ENCODE assay signal across 1 cellular context in genomic region chr2:74529357-74530238, GRCh38.
A peak's percentile ranks its signal among the peaks of the same experiment; 100 is the strongest.
TF ChIP-seq lines count a peak whose summit lies in the region.

Gene AUP1 (minus strand): TSS chr2:74529706. CDS start chr2:74529629, 77 bp downstream.
Gene HTRA2 (plus strand): TSS chr2:74529933. CDS start chr2:74530007, 74 bp downstream.

TF ChIP-seq in K562, 482 proteins besides CTCF, POLR2A, EP300 and RAD21 (continued from another document and continues in another):
- TF ChIP-seq ZNF197 (CRISPR knock-in tag; IDR thresholded peaks at IDR 0.05; ENCODE audit: low read depth), result 0 out of 2 replicates have a peak, but pooled peaks have one; percentile 79
- TF ChIP-seq ZNF253 (CRISPR knock-in tag; conservative IDR thresholded peaks at IDR 0.05), result no peak
- TF ChIP-seq ATF6 (CRISPR knock-in tag; IDR thresholded peaks at IDR 0.05), result no peak
- TF ChIP-seq ARID1B (IDR thresholded peaks at IDR 0.05), result 0 out of 2 replicates have a peak, but pooled peaks have one; percentile 6
- no peak for TF ChIP-seq DPF2 (IDR thresholded peaks at IDR 0.05)
- TF ChIP-seq CREB5 (CRISPR knock-in tag; IDR thresholded peaks at IDR 0.05), result no peak
- TF ChIP-seq KAT8 (IDR thresholded peaks at IDR 0.05; ENCODE audit: low read depth), result 0 out of 2 replicates have a peak, but pooled peaks have one; percentile 22
- TF ChIP-seq SRSF9 (IDR thresholded peaks at IDR 0.05; ENCODE audit: borderline replicate concordance, low read depth, low read length), result no peak
- TF ChIP-seq ZFPM2 (CRISPR knock-in tag; IDR thresholded peaks at IDR 0.05), result no peak
- TF ChIP-seq RFX1 (IDR thresholded peaks at IDR 0.05), result no peak
- no peak for TF ChIP-seq E2F4 (CRISPR knock-in tag; IDR thresholded peaks at IDR 0.05; ENCODE audit: low read depth)
- 0 out of 2 replicates have a peak, but pooled peaks have one; percentile 21 for TF ChIP-seq RUNX1 (IDR thresholded peaks at IDR 0.05; ENCODE audit: low read depth)
- no peak for TF ChIP-seq ZNF75A (CRISPR knock-in tag; IDR thresholded peaks at IDR 0.05)
- TF ChIP-seq MTA1 (IDR thresholded peaks at IDR 0.05; ENCODE audit: borderline replicate concordance), result peak; percentile 78; the same call in 1 of the 2 replicates
- TF ChIP-seq RAD51 (IDR thresholded peaks at IDR 0.05; ENCODE audit: borderline replicate concordance, low read depth), result no peak
- TF ChIP-seq ZNF407 (IDR thresholded peaks at IDR 0.05; ENCODE audit: low read depth), result peak; percentile 54
- TF ChIP-seq FOXM1 (IDR thresholded peaks at IDR 0.05; ENCODE audit: low read depth), result no peak
- TF ChIP-seq FOXM1 (CRISPR knock-in tag; IDR thresholded peaks at IDR 0.05; ENCODE audit: low read depth), result no peak
- peak in 1 of 2 experiments; percentile 82; a peak in 2 of 4 replicates for TF ChIP-seq HDAC1 (IDR thresholded peaks at IDR 0.05)
- peak; percentile 42 to 45 for TF ChIP-seq E2F6 (IDR thresholded peaks at IDR 0.05; ENCODE audit: borderline replicate concordance in 1 of 2, extremely low read depth in 1 of 2, insufficient read depth in 1 of 2, insufficient read length in 1 of 2, low read depth in 1 of 2, low read length in 1 of 2, poor library complexity in 1 of 2, severe bottlenecking in 1 of 2)
- TF ChIP-seq ERF (CRISPR knock-in tag; IDR thresholded peaks at IDR 0.05), result peak; percentile 83
- TF ChIP-seq HEY1 (CRISPR knock-in tag; IDR thresholded peaks at IDR 0.05; ENCODE audit: borderline replicate concordance), result no peak
- no peak for TF ChIP-seq SAFB2 (IDR thresholded peaks at IDR 0.05; ENCODE audit: borderline replicate concordance, low read depth, low read length, severe bottlenecking)
- TF ChIP-seq IFI16 (CRISPR knock-in tag; IDR thresholded peaks at IDR 0.05), result no peak
- TF ChIP-seq IRF9 (tag; IDR thresholded peaks at IDR 0.05), result no peak
- TF ChIP-seq TEAD1 (CRISPR knock-in tag; IDR thresholded peaks at IDR 0.05), result peak; percentile 9 to 59; a peak in 3 of 4 replicates
- peak; percentile 26 for TF ChIP-seq ZNF511 (CRISPR knock-in tag; IDR thresholded peaks at IDR 0.05)
- no peak for TF ChIP-seq THRB (CRISPR knock-in tag; conservative IDR thresholded peaks at IDR 0.05)
- no peak for TF ChIP-seq ZNF277 (CRISPR knock-in tag; IDR thresholded peaks at IDR 0.05; ENCODE audit: borderline replicate concordance)
- TF ChIP-seq PCBP2 (IDR thresholded peaks at IDR 0.05; ENCODE audit: low read depth, low read length, poor library complexity, severe bottlenecking), result no peak
- no peak for TF ChIP-seq ZNF12 (CRISPR knock-in tag; IDR thresholded peaks at IDR 0.05)
- TF ChIP-seq RCOR1 (IDR thresholded peaks at IDR 0.05; ENCODE audit: borderline replicate concordance in 1 of 2, low read depth in 2 of 2, low read length in 2 of 2), result no peak
- peak; percentile 91 for TF ChIP-seq XRCC5 (IDR thresholded peaks at IDR 0.05; ENCODE audit: low read depth, low read length)
- no peak for TF ChIP-seq NFYB (IDR thresholded peaks at IDR 0.05; ENCODE audit: extremely low read depth, insufficient read length)
- TF ChIP-seq ZZZ3 (IDR thresholded peaks at IDR 0.05), result no peak
- TF ChIP-seq TBP (optimal IDR thresholded peaks at IDR 0.05; ENCODE audit: low read depth, low read length), result peak; percentile 81
- TF ChIP-seq ZNF589 (CRISPR knock-in tag; IDR thresholded peaks at IDR 0.05; ENCODE audit: low read depth), result peak; percentile 57; the same call in 1 of the 2 replicates
- TF ChIP-seq FOXP1 (CRISPR knock-in tag; IDR thresholded peaks at IDR 0.05), result peak; percentile 74; the same call in 1 of the 2 replicates
- TF ChIP-seq ZNF644 (tag; IDR thresholded peaks at IDR 0.05; ENCODE audit: low read depth), result peak; percentile 81; the same call in 1 of the 2 replicates
